ENCODE assay signal across 16 cellular contexts in genomic region chr3:195394700-195395099, GRCh38. TPM values are rescaled to one million over a fixed set of nuclear protein-coding genes. Genes with fewer than 3 reads are reported as not detected.
A peak's percentile ranks its signal among the peaks of the same experiment; 100 is the strongest.
DNase-seq lines count a peak whose midpoint lies in the region; ATAC-seq and TF ChIP-seq lines count a peak whose summit lies in the region.
"Had no signal": no experiment of that assay in that cellular context is flagged by ENCODE, and none has a peak within 500 bp of the region (broad histone marks: within the 10 kb centered on the region; RNA-seq: fewer than 3 reads in every experiment).

No MANE protein-coding gene starts in this region.

- H3K27me3 Mint-ChIP-seq in WTC11 (ENCODE audit: low read depth) (no peaks in the 10 kb centered on the region), naive B cell (no peaks in the 10 kb centered on the region), endothelial cell (ENCODE audit: unreplicated experiment) (no peaks in the 10 kb centered on the region)
- H3K27me3 Mint-ChIP-seq: activated CD4-positive, alpha-beta T cell treated with anti-CD3 and anti-CD28 coated beads, Interleukin-2, amount 10 ng/mL, durations not matched to agents 24 days and 14 days; activated naive CD8-positive, alpha-beta T cell treated with anti-CD3 and anti-CD28 coated beads, Interleukin-2, amount 10 ng/mL, durations not matched to agents 7 days and 5 days had no signal

- no peak overlapping the region for H3K27ac Mint-ChIP-seq in WTC11
- H3K27ac Mint-ChIP-seq in naive B cell: peak overlapping the region in 4 of 6 donors; percentile 56 to 81 (median 60)
- no peak overlapping the region for H3K27ac Mint-ChIP-seq in endothelial cell (ENCODE audit: unreplicated experiment)
- H3K27ac Mint-ChIP-seq: activated CD4-positive, alpha-beta T cell treated with anti-CD3 and anti-CD28 coated beads, Interleukin-2, amount 10 ng/mL, durations not matched to agents 24 days and 14 days had no signal

- peak; percentile 12 for ATAC-seq in GM18517 (IDR thresholded peaks at IDR 0.05; ENCODE audit: unreplicated experiment)
- peak; percentile 32 for ATAC-seq in HG02852 (IDR thresholded peaks at IDR 0.05; ENCODE audit: unreplicated experiment)
- ATAC-seq in WTC11: peak; percentile 80
- ATAC-seq in naive B cell (ENCODE audit: low read depth in 2 of 2): no peak
- no peak for ATAC-seq in GM18505 (IDR thresholded peaks at IDR 0.05; ENCODE audit: unreplicated experiment)
- ATAC-seq in GM18861 (IDR thresholded peaks at IDR 0.05; ENCODE audit: unreplicated experiment): no peak

- no peak for DNase-seq in WTC11 (ENCODE audit: low spot score)
- DNase-seq in naive B cell: no peak
- DNase-seq in endothelial cell (ENCODE audit: low spot score): no peak
- no peak for DNase-seq in hippocampal formation (lab: John Stamatoyannopoulos, UW)
- DNase-seq: activated CD4-positive, alpha-beta T cell treated with anti-CD3 and anti-CD28 coated beads, Interleukin-2, amount 10 ng/mL, durations not matched to agents 24 days and 14 days; activated naive CD8-positive, alpha-beta T cell treated with anti-CD3 and anti-CD28 coated beads, Interleukin-2, amount 10 ng/mL, durations not matched to agents 7 days and 5 days; cerebellar nuclear complex; DMS53; H7; hypothalamus; NCI-H1694 treated with DMSO at 0.1 percent for 48 hours; NCI-H526 had no signal

- no peaks in the 10 kb centered on the region for H3K9me3 Mint-ChIP-seq in WTC11
- H3K9me3 Mint-ChIP-seq in naive B cell: no peaks in the 10 kb centered on the region
- no peaks in the 10 kb centered on the region for H3K9me3 Mint-ChIP-seq in endothelial cell (ENCODE audit: unreplicated experiment)
- H3K9me3 Mint-ChIP-seq: activated CD4-positive, alpha-beta T cell treated with anti-CD3 and anti-CD28 coated beads, Interleukin-2, amount 10 ng/mL, durations not matched to agents 24 days and 14 days; activated naive CD8-positive, alpha-beta T cell treated with anti-CD3 and anti-CD28 coated beads, Interleukin-2, amount 10 ng/mL, durations not matched to agents 7 days and 5 days had no signal

- H3K4me1 Mint-ChIP-seq in WTC11: peaks cover 32% of the 10 kb centered on the region
- peaks cover 21 to 61% (median 43%) of the 10 kb centered on the region in 3 donors for H3K4me1 Mint-ChIP-seq in naive B cell
- H3K4me1 Mint-ChIP-seq in endothelial cell (ENCODE audit: unreplicated experiment): peaks cover 5% of the 10 kb centered on the region

- H3K36me3 Mint-ChIP-seq in WTC11: no peaks in the 10 kb centered on the region
- no peaks in the 10 kb centered on the region for H3K36me3 Mint-ChIP-seq in naive B cell
- no peaks in the 10 kb centered on the region for H3K36me3 Mint-ChIP-seq in endothelial cell (ENCODE audit: low read depth, unreplicated experiment)

- POLR2A ChIA-PET in WTC11 (lab: Charles Lee): no interaction called here

- CTCF ChIA-PET in WTC11 (lab: Charles Lee): interaction anchor here (0.7 to 3.1 kb wide), 4 partner anchors 13 to 347 kb away, joined by 3 to 9 read pairs (median 4); partner anchors contain the start of gene XXYLT1

- H3K4me3 Mint-ChIP-seq in WTC11 (no peak overlapping the region), naive B cell (peak overlapping the region in 4 of 8 donors; percentile 15 to 64 (median 44)), endothelial cell (ENCODE audit: unreplicated experiment) (no peak overlapping the region)
- H3K4me3 Mint-ChIP-seq: activated CD4-positive, alpha-beta T cell treated with anti-CD3 and anti-CD28 coated beads, Interleukin-2, amount 10 ng/mL, durations not matched to agents 24 days and 14 days; activated naive CD8-positive, alpha-beta T cell treated with anti-CD3 and anti-CD28 coated beads, Interleukin-2, amount 10 ng/mL, durations not matched to agents 7 days and 5 days had no signal

- TF ChIP-seq CTCF in WTC11 (IDR thresholded peaks at IDR 0.05): no peak
- no peak for TF ChIP-seq CTCF in endothelial cell (IDR thresholded peaks at IDR 0.05; ENCODE audit: unreplicated experiment)

- TF ChIP-seq POLR2A in GM18505 (IDR thresholded peaks at IDR 0.05; ENCODE audit: borderline replicate concordance, extremely low read depth, insufficient read depth, insufficient read length): no peak

TF ChIP-seq in WTC11, 78 proteins besides CTCF, POLR2A, EP300 and RAD21:
- TF ChIP-seq, protein P1, sequence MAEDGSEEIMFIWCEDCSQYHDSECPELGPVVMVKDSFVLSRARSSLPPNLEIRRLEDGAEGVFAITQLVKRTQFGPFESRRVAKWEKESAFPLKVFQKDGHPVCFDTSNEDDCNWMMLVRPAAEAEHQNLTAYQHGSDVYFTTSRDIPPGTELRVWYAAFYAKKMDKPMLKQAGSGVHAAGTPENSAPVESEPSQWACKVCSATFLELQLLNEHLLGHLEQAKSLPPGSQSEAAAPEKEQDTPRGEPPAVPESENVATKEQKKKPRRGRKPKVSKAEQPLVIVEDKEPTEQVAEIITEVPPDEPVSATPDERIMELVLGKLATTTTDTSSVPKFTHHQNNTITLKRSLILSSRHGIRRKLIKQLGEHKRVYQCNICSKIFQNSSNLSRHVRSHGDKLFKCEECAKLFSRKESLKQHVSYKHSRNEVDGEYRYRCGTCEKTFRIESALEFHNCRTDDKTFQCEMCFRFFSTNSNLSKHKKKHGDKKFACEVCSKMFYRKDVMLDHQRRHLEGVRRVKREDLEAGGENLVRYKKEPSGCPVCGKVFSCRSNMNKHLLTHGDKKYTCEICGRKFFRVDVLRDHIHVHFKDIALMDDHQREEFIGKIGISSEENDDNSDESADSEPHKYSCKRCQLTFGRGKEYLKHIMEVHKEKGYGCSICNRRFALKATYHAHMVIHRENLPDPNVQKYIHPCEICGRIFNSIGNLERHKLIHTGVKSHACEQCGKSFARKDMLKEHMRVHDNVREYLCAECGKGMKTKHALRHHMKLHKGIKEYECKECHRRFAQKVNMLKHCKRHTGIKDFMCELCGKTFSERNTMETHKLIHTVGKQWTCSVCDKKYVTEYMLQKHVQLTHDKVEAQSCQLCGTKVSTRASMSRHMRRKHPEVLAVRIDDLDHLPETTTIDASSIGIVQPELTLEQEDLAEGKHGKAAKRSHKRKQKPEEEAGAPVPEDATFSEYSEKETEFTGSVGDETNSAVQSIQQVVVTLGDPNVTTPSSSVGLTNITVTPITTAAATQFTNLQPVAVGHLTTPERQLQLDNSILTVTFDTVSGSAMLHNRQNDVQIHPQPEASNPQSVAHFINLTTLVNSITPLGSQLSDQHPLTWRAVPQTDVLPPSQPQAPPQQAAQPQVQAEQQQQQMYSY (CRISPR knock-in tag; IDR thresholded peaks at IDR 0.05): no peak
- peak; percentile 44; the same call in 1 of the 2 replicates for TF ChIP-seq ZNF121 (CRISPR knock-in tag; IDR thresholded peaks at IDR 0.05)

RNA-seq across cellular contexts. Expression of gene ACAP2, which starts 48.1 kb away (rescaled TPM):
- total RNA-seq in WTC11 (2021) (39.9 to 42.4 TPM (median 42.0 TPM) in 3 replicates), endothelial cell (ENCODE audit: unreplicated experiment) (61.2 TPM)
- polyA plus RNA-seq in naive B cell (ENCODE audit: low read depth in 6 of 6): 10 to 100 TPM; 36.8 to 90.1 (median 81.0) TPM

Comparison
In these comparisons a context has a peak if more than half of its experiments do, and no peak if none do; other contexts are left out.
1. ATAC-seq: peak in GM18517 (single experiment), HG02852 (single experiment) and WTC11 (single experiment); none in naive B cell (0 of 2), GM18505 (single experiment) and GM18861 (single experiment).
2. H3K27ac Mint-ChIP-seq: peak in naive B cell (4 of 6); none in WTC11 (single experiment) and endothelial cell (single experiment).